ENCODE assay signal across 18 cellular contexts in genomic region chr20:23149623-23150279, GRCh38.
DNase-seq lines count a peak whose midpoint lies in the region; ATAC-seq, FAIRE-seq and TF ChIP-seq lines count a peak whose summit lies in the region.
"Had no signal": no experiment of that assay in that cellular context is flagged by ENCODE, and none has a peak within 500 bp of the region (broad histone marks: within the 10 kb centered on the region; RNA-seq: fewer than 3 reads in every experiment).

No MANE protein-coding gene starts in this region.

- no peak overlapping the region for H3K4me2 ChIP-seq in DND-41 (ENCODE audit: insufficient read depth, low read length)

- intact Hi-C loops in dendritic cell treated with granulocyte-macrophage colony-stimulating factor and Interleukin-4, amounts not matched to agents 40 ng/mL and 50 ng/mL, for 4 days (cut with micrococcal nuclease): loop anchor here (5.0 kb wide), 2 partner anchors 32 to 62 kb away; partner anchors contain the start of gene CD93
- intact Hi-C loops in CD4-positive, alpha-beta T cell (cut with DNase I, micrococcal nuclease): no loop called here

- peak overlapping the region; percentile 88 for H3K27ac Mint-ChIP-seq in dendritic cell treated with granulocyte-macrophage colony-stimulating factor and Interleukin-4, amounts not matched to agents 40 ng/mL and 50 ng/mL, for 4 days
- no peak overlapping the region for H3K27ac Mint-ChIP-seq in CD4-positive, alpha-beta T cell

- no peaks in the 10 kb centered on the region for H3K79me2 ChIP-seq in DND-41 (ENCODE audit: insufficient read depth, low read length)

- H3K9ac ChIP-seq in DND-41 (ENCODE audit: low read depth, low read length): peak overlapping the region; percentile 17; the same call in 1 of the 2 replicates
- H3K9ac ChIP-seq in skeletal muscle tissue (ENCODE audit: low read depth in 1 of 3, low read length in 3 of 3): peak overlapping the region; percentile 76 to 92 (median 86)

- H3K4me3 ChIP-seq in DND-41 (ENCODE audit: low read depth in 1 of 2, low read length in 2 of 2): no peak overlapping the region
- no peak overlapping the region for H3K4me3 ChIP-seq in HL-60 (replicated peaks; ENCODE audit: insufficient read depth, low read length)
- H3K4me3 ChIP-seq in skeletal muscle tissue (ENCODE audit: low read length in 3 of 3): peak overlapping the region; percentile 65 to 86 (median 72)
- no peak overlapping the region for H3K4me3 ChIP-seq in small intestine (ENCODE audit: low read depth in 1 of 2, low read length in 2 of 2)
- H3K4me3 ChIP-seq: breast epithelium, GM12878, sigmoid colon had no signal

- no peak overlapping the region for H2AFZ ChIP-seq in DND-41 (ENCODE audit: low read depth, low read length)

- no peaks in the 10 kb centered on the region for H3K9me3 Mint-ChIP-seq in dendritic cell treated with granulocyte-macrophage colony-stimulating factor and Interleukin-4, amounts not matched to agents 40 ng/mL and 50 ng/mL, for 4 days
- no peaks in the 10 kb centered on the region for H3K9me3 Mint-ChIP-seq in CD4-positive, alpha-beta T cell

- DNase-seq in DND-41 (no peak), HL-60 (ENCODE audit: low read depth in 1 of 2, low spot score in 1 of 2) (no peak), small intestine (no peak)
- DNase-seq in CD4-positive, alpha-beta T cell: no peak
- DNase-seq: dermis blood vessel endothelial cell, GF-D8, MV-4-11, NCI-H187 treated with DMSO at 0.1 percent for 48 hours, NCI-H510A, occipital lobe, SHP77 treated with DMSO at 0.1 percent for 48 hours had no signal

- POLR2A ChIA-PET in CD4-positive, alpha-beta T cell (lab: Charles Lee): no interaction called here

- WGBS in small intestine, 3 donors: 83 to 89% (median 88%) methylated on average over 7 of the region's 7 CpGs

- peaks cover 75% of the 10 kb centered on the region for H3K4me1 ChIP-seq in DND-41 (ENCODE audit: insufficient read depth, low read length)
- H3K4me1 ChIP-seq in skeletal muscle tissue (ENCODE audit: control insufficient read depth in 3 of 3, insufficient read depth in 3 of 3, low read length in 3 of 3): peaks cover 86 to 94% (median 91%) of the 10 kb centered on the region in 3 donors
- H3K4me1 ChIP-seq in small intestine (ENCODE audit: control insufficient read depth in 2 of 2, insufficient read depth in 1 of 2, low read depth in 1 of 2, low read length in 1 of 2): no peaks in the 10 kb centered on the region
- H3K4me1 ChIP-seq: breast epithelium had no signal

- no peaks in the 10 kb centered on the region for H3K27me3 Mint-ChIP-seq in dendritic cell treated with granulocyte-macrophage colony-stimulating factor and Interleukin-4, amounts not matched to agents 40 ng/mL and 50 ng/mL, for 4 days
- H3K27me3 Mint-ChIP-seq in CD4-positive, alpha-beta T cell: no peaks in the 10 kb centered on the region

- no peak for TF ChIP-seq CTCF in DND-41 (IDR thresholded peaks at IDR 0.05; ENCODE audit: borderline replicate concordance, extremely low read depth, low read length, poor library complexity, severe bottlenecking)
- TF ChIP-seq CTCF in HL-60 (IDR thresholded peaks at IDR 0.05; ENCODE audit: insufficient read depth, low read length): no peak
- no peak for TF ChIP-seq CTCF in CD4-positive, alpha-beta T cell (IDR thresholded peaks at IDR 0.05)

- H3K9me3 ChIP-seq in DND-41 (ENCODE audit: insufficient read depth, low read length, severe bottlenecking) (no peaks in the 10 kb centered on the region), skeletal muscle tissue (ENCODE audit: control insufficient read depth in 3 of 3, low read length in 3 of 3) (no peaks in the 10 kb centered on the region), small intestine (ENCODE audit: control insufficient read depth, low read depth) (no peaks in the 10 kb centered on the region)
- H3K9me3 ChIP-seq in CD4-positive, alpha-beta T cell (ENCODE audit: control insufficient read depth, low read length): no peaks in the 10 kb centered on the region
- H3K9me3 ChIP-seq: breast epithelium, sigmoid colon had no signal

- H4K20me1 ChIP-seq in DND-41 (ENCODE audit: insufficient read depth, low read length): no peaks in the 10 kb centered on the region

- CTCF ChIA-PET in CD4-positive, alpha-beta T cell (lab: Charles Lee): no interaction called here

- H3K27ac ChIP-seq in DND-41 (ENCODE audit: low read length) (peak overlapping the region; percentile 67), HL-60 (replicated peaks) (peak overlapping the region; percentile 12), skeletal muscle tissue (ENCODE audit: low read depth, low read length) (peak overlapping the region; percentile 97), small intestine (ENCODE audit: low read depth in 1 of 2, low read length in 1 of 2) (no peak overlapping the region)
- no peak overlapping the region for H3K27ac ChIP-seq in CD4-positive, alpha-beta T cell (ENCODE audit: low read depth, low read length)
- H3K27ac ChIP-seq: breast epithelium had no signal

- ATAC-seq in DND-41 (ENCODE audit: insufficient read depth, low read depth) (no peak), HG03025 (IDR thresholded peaks at IDR 0.05; ENCODE audit: low FRiP score, unreplicated experiment) (no peak)
- no peak for ATAC-seq in CD4-positive, alpha-beta T cell (ENCODE audit: poor library complexity)
- ATAC-seq: GM12878, left lobe of liver had no signal

- no peak for FAIRE-seq in small intestine (lab: Jason Lieb, UNC)
- FAIRE-seq: GM12878 had no signal

- H3K36me3 ChIP-seq in DND-41 (ENCODE audit: insufficient read depth, low read length) (no peaks in the 10 kb centered on the region), skeletal muscle tissue (ENCODE audit: control insufficient read depth in 3 of 3, insufficient read depth in 3 of 3, low read length in 3 of 3) (peaks cover 0 to 3% (median 0%) of the 10 kb centered on the region in 3 donors), small intestine (ENCODE audit: control insufficient read depth in 2 of 2, insufficient read depth in 2 of 2, low read length in 2 of 2) (no peaks in the 10 kb centered on the region)
- H3K36me3 ChIP-seq: breast epithelium, sigmoid colon had no signal

- peaks cover 97% of the 10 kb centered on the region for H3K4me1 Mint-ChIP-seq in dendritic cell treated with granulocyte-macrophage colony-stimulating factor and Interleukin-4, amounts not matched to agents 40 ng/mL and 50 ng/mL, for 4 days (ENCODE audit: low read depth)
- H3K4me1 Mint-ChIP-seq in CD4-positive, alpha-beta T cell (ENCODE audit: low read depth): no peaks in the 10 kb centered on the region

- no peaks in the 10 kb centered on the region for H3K36me3 Mint-ChIP-seq in dendritic cell treated with granulocyte-macrophage colony-stimulating factor and Interleukin-4, amounts not matched to agents 40 ng/mL and 50 ng/mL, for 4 days (ENCODE audit: low read depth)
- H3K36me3 Mint-ChIP-seq in CD4-positive, alpha-beta T cell (ENCODE audit: low read depth): no peaks in the 10 kb centered on the region

- H3K27me3 ChIP-seq in DND-41 (ENCODE audit: insufficient read depth, low read length, poor library complexity): no peaks in the 10 kb centered on the region
- no peaks in the 10 kb centered on the region for H3K27me3 ChIP-seq in HL-60 (ENCODE audit: insufficient read depth, poor library complexity, severe bottlenecking)
- no peaks in the 10 kb centered on the region for H3K27me3 ChIP-seq in skeletal muscle tissue (ENCODE audit: control insufficient read depth in 3 of 3, insufficient read depth in 3 of 3, low read length in 3 of 3)
- H3K27me3 ChIP-seq in small intestine (ENCODE audit: control insufficient read depth in 2 of 2, insufficient read depth in 2 of 2, low read length in 2 of 2): no peaks in the 10 kb centered on the region
- H3K27me3 ChIP-seq in CD4-positive, alpha-beta T cell (ENCODE audit: control insufficient read depth, insufficient read depth, low read length): no peaks in the 10 kb centered on the region
- H3K27me3 ChIP-seq: breast epithelium, sigmoid colon had no signal

- no peak overlapping the region for H3K4me3 Mint-ChIP-seq in dendritic cell treated with granulocyte-macrophage colony-stimulating factor and Interleukin-4, amounts not matched to agents 40 ng/mL and 50 ng/mL, for 4 days
- H3K4me3 Mint-ChIP-seq in CD4-positive, alpha-beta T cell: no peak overlapping the region

Comparison
In these comparisons a context has a peak if more than half of its experiments do, and no peak if none do; other contexts are left out.
1. H3K27ac ChIP-seq: peak in DND-41 (single experiment), HL-60 (single experiment) and skeletal muscle tissue (single experiment); none in small intestine (0 of 2) and CD4-positive, alpha-beta T cell (single experiment).
2. H3K4me3 ChIP-seq: peak in skeletal muscle tissue (3 of 3); none in DND-41 (0 of 2), HL-60 (single experiment) and small intestine (0 of 2).